In the genomic region with DNA sequence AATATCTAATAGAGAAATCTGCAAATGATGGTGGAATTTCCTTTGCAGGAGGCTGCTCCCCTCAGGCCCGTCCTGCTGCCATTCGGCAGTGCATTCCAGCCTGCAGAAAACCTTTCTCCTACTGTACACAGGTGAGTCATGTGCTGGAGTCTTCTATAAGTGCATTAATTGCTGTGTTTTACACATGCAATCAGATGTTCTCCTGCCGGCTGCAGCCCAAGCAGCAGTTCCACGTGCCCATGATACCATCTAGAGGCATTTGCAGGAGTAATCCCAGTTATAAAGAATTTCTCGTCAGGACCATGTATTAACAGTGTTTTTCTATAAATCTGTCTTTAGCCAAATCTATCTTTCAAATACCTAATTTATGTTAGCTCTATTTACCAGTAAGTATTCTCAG, we compare ENCODE assay signal across 10 cellular contexts.
A peak's percentile ranks its signal among the peaks of the same experiment; 100 is the strongest.
DNase-seq lines count a peak whose midpoint lies in the region; ATAC-seq and TF ChIP-seq lines count a peak whose summit lies in the region.
"Had no signal": no experiment of that assay in that cellular context is flagged by ENCODE, and none has a peak within 500 bp of the region (broad histone marks: within the 10 kb centered on the region; RNA-seq: fewer than 3 reads in every experiment).

No MANE protein-coding gene starts in this region.

- no peaks in the 10 kb centered on the region for H3K79me2 ChIP-seq in neural progenitor cell (ENCODE audit: low read depth)

- H3K4me3 Mint-ChIP-seq in neural progenitor cell = no peak overlapping the region
- H3K4me3 Mint-ChIP-seq in stimulated activated effector memory CD8-positive, alpha-beta T cell treated with anti-CD3 and anti-CD28 coated beads, Interleukin-12 subunit alpha, Interleukin-12 subunit beta, amount 100 ng/mL, for 72 hours = no peak overlapping the region
- H3K4me3 Mint-ChIP-seq in activated T-cell treated with anti-CD3 and anti-CD28 coated beads, Interleukin-2, amount 50 U/mL, for 72 hours = no peak overlapping the region
- H3K4me3 Mint-ChIP-seq: activated CD8-positive, alpha-beta T cell treated with anti-CD3 and anti-CD28 coated beads, Interleukin-2, amount 10 ng/mL, durations not matched to agents 7 days and 5 days had no signal

- no peaks in the 10 kb centered on the region for H3K27me3 ChIP-seq in adipocyte (replicated peaks; ENCODE audit: control insufficient read depth, insufficient read depth, low read length)
- H3K27me3 ChIP-seq in neural progenitor cell = no peaks in the 10 kb centered on the region
- H3K27me3 ChIP-seq: cardiac muscle cell had no signal

- peak; percentile 2 for DNase-seq in EL
- peak; percentile 71 for DNase-seq in NCI-H1694 (lab: John Stamatoyannopoulos, UW)
- peak; percentile 10 for DNase-seq in adipocyte (ENCODE audit: low read depth)
- no peak for DNase-seq in neural progenitor cell (ENCODE audit: low spot score)
- no peak for DNase-seq in stimulated activated effector memory CD8-positive, alpha-beta T cell treated with anti-CD3 and anti-CD28 coated beads, Interleukin-12 subunit alpha, Interleukin-12 subunit beta, amount 100 ng/mL, for 72 hours (ENCODE audit: low spot score in 2 of 2)
- DNase-seq in activated T-cell treated with anti-CD3 and anti-CD28 coated beads, Interleukin-2, amount 50 U/mL, for 72 hours = no peak
- no peak for DNase-seq in SIG-M5 treated with dmso at 0.1 percent for 504 hours (lab: John Stamatoyannopoulos, UW; ENCODE audit: unreplicated experiment)
- no peak for DNase-seq in middle frontal gyrus (ENCODE audit: extremely low spot score, low spot score)
- DNase-seq: activated CD8-positive, alpha-beta T cell treated with anti-CD3 and anti-CD28 coated beads, Interleukin-2, amount 10 ng/mL, durations not matched to agents 7 days and 5 days had no signal

- H3K36me3 ChIP-seq in adipocyte (ENCODE audit: control insufficient read depth, insufficient read depth, low read length, severe bottlenecking) (no peaks in the 10 kb centered on the region), neural progenitor cell (no peaks in the 10 kb centered on the region)
- H3K36me3 ChIP-seq: cardiac muscle cell had no signal

- H2AFZ ChIP-seq in neural progenitor cell (replicated peaks) = no peak overlapping the region

- no peaks in the 10 kb centered on the region for H3K36me3 Mint-ChIP-seq in neural progenitor cell
- H3K36me3 Mint-ChIP-seq in stimulated activated effector memory CD8-positive, alpha-beta T cell treated with anti-CD3 and anti-CD28 coated beads, Interleukin-12 subunit alpha, Interleukin-12 subunit beta, amount 100 ng/mL, for 72 hours = no peaks in the 10 kb centered on the region
- no peaks in the 10 kb centered on the region for H3K36me3 Mint-ChIP-seq in activated T-cell treated with anti-CD3 and anti-CD28 coated beads, Interleukin-2, amount 50 U/mL, for 72 hours (ENCODE audit: insufficient read depth in 2 of 2)

- TF ChIP-seq CTCF in neural progenitor cell (IDR thresholded peaks at IDR 0.05) = peak; percentile 20

- no peaks in the 10 kb centered on the region for H3K4me1 ChIP-seq in adipocyte (ENCODE audit: control insufficient read depth, insufficient read depth, low read length)
- H3K4me1 ChIP-seq in neural progenitor cell = no peaks in the 10 kb centered on the region

- H3K9me3 ChIP-seq in adipocyte (ENCODE audit: control insufficient read depth, low read length) (no peaks in the 10 kb centered on the region), neural progenitor cell (ENCODE audit: low read depth) (no peaks in the 10 kb centered on the region)

- no peak overlapping the region for H3K4me2 ChIP-seq in neural progenitor cell

- H3K27ac Mint-ChIP-seq in neural progenitor cell = no peak overlapping the region
- no peak overlapping the region for H3K27ac Mint-ChIP-seq in stimulated activated effector memory CD8-positive, alpha-beta T cell treated with anti-CD3 and anti-CD28 coated beads, Interleukin-12 subunit alpha, Interleukin-12 subunit beta, amount 100 ng/mL, for 72 hours
- no peak overlapping the region for H3K27ac Mint-ChIP-seq in activated T-cell treated with anti-CD3 and anti-CD28 coated beads, Interleukin-2, amount 50 U/mL, for 72 hours
- H3K27ac Mint-ChIP-seq: activated CD8-positive, alpha-beta T cell treated with anti-CD3 and anti-CD28 coated beads, Interleukin-2, amount 10 ng/mL, durations not matched to agents 7 days and 5 days had no signal

- ATAC-seq in stimulated activated effector memory CD8-positive, alpha-beta T cell treated with anti-CD3 and anti-CD28 coated beads, Interleukin-12 subunit alpha, Interleukin-12 subunit beta, amount 100 ng/mL, for 72 hours = no peak
- ATAC-seq in activated T-cell treated with anti-CD3 and anti-CD28 coated beads, Interleukin-2, amount 50 U/mL, for 72 hours (replicated peaks in 1 of 2) = no peak
- ATAC-seq: activated CD8-positive, alpha-beta T cell treated with anti-CD3 and anti-CD28 coated beads, Interleukin-2, amount 10 ng/mL, durations not matched to agents 7 days and 5 days had no signal

- no peaks in the 10 kb centered on the region for H3F3A ChIP-seq in neural progenitor cell (ENCODE audit: low read depth)

- H3K27ac ChIP-seq in neural progenitor cell = no peak overlapping the region
- H3K27ac ChIP-seq: cardiac muscle cell had no signal

- H3K4me1 Mint-ChIP-seq in neural progenitor cell = no peaks in the 10 kb centered on the region
- no peaks in the 10 kb centered on the region for H3K4me1 Mint-ChIP-seq in stimulated activated effector memory CD8-positive, alpha-beta T cell treated with anti-CD3 and anti-CD28 coated beads, Interleukin-12 subunit alpha, Interleukin-12 subunit beta, amount 100 ng/mL, for 72 hours
- no peaks in the 10 kb centered on the region for H3K4me1 Mint-ChIP-seq in activated T-cell treated with anti-CD3 and anti-CD28 coated beads, Interleukin-2, amount 50 U/mL, for 72 hours (ENCODE audit: low read depth)

- peaks cover 2% of the 10 kb centered on the region for H3K27me3 Mint-ChIP-seq in neural progenitor cell (ENCODE audit: insufficient read depth, low read depth)
- H3K27me3 Mint-ChIP-seq in activated T-cell treated with anti-CD3 and anti-CD28 coated beads, Interleukin-2, amount 50 U/mL, for 72 hours (ENCODE audit: low read depth) = no peaks in the 10 kb centered on the region

- H3K9ac ChIP-seq in adipocyte (ENCODE audit: low read length) (no peak overlapping the region), neural progenitor cell (no peak overlapping the region)

- no peaks in the 10 kb centered on the region for H3K9me3 Mint-ChIP-seq in neural progenitor cell
- H3K9me3 Mint-ChIP-seq in stimulated activated effector memory CD8-positive, alpha-beta T cell treated with anti-CD3 and anti-CD28 coated beads, Interleukin-12 subunit alpha, Interleukin-12 subunit beta, amount 100 ng/mL, for 72 hours = peaks cover 3% of the 10 kb centered on the region
- peaks cover 0 to 4% of the 10 kb centered on the region in 2 donors for H3K9me3 Mint-ChIP-seq in activated T-cell treated with anti-CD3 and anti-CD28 coated beads, Interleukin-2, amount 50 U/mL, for 72 hours

- no peaks in the 10 kb centered on the region for H4K20me1 ChIP-seq in neural progenitor cell (ENCODE audit: low read depth)

- H3K4me3 ChIP-seq in adipocyte (ENCODE audit: low read length) = no peak overlapping the region
- H3K4me3 ChIP-seq in neural progenitor cell = no peak overlapping the region
- H3K4me3 ChIP-seq: cardiac muscle cell had no signal

Comparison
In these comparisons a context has a peak if more than half of its experiments do, and no peak if none do; other contexts are left out.
1. DNase-seq: peak in EL (single experiment), NCI-H1694 (single experiment) and adipocyte (single experiment); none in neural progenitor cell (single experiment), stimulated activated effector memory CD8-positive, alpha-beta T cell treated with anti-CD3 and anti-CD28 coated beads, Interleukin-12 subunit alpha, Interleukin-12 subunit beta, amount 100 ng/mL, for 72 hours (0 of 2), activated T-cell treated with anti-CD3 and anti-CD28 coated beads, Interleukin-2, amount 50 U/mL, for 72 hours (0 of 2), SIG-M5 treated with dmso at 0.1 percent for 504 hours (single experiment) and middle frontal gyrus (single experiment).